Comparison of ENCODE assay signal across 9 cellular contexts in genomic region chr12:65123435-65124063, GRCh38. TPM values are rescaled to one million over a fixed set of nuclear protein-coding genes. Genes with fewer than 3 reads are reported as not detected.
A peak's percentile ranks its signal among the peaks of the same experiment; 100 is the strongest.
DNase-seq lines count a peak whose midpoint lies in the region; ATAC-seq, FAIRE-seq and TF ChIP-seq lines count a peak whose summit lies in the region.
"Had no signal": no experiment of that assay in that cellular context is flagged by ENCODE, and none has a peak within 500 bp of the region (broad histone marks: within the 10 kb centered on the region; RNA-seq: fewer than 3 reads in every experiment).

No MANE protein-coding gene starts in this region.

- H3K9me3 Mint-ChIP-seq in stimulated activated memory B cell treated with anti-CD40 and anti-IgM and Interleukin-4, amounts not matched to agents 10 μg/mL and 1 μg/mL and 100 μg/mL, for 72 hours: no peaks in the 10 kb centered on the region
- H3K9me3 Mint-ChIP-seq: central memory CD8-positive, alpha-beta T cell had no signal

- H3K4me3 Mint-ChIP-seq in stimulated activated memory B cell treated with anti-CD40 and anti-IgM and Interleukin-4, amounts not matched to agents 10 μg/mL and 1 μg/mL and 100 μg/mL, for 72 hours: no peak overlapping the region
- H3K4me3 Mint-ChIP-seq: central memory CD8-positive, alpha-beta T cell had no signal

- H3K9me3 ChIP-seq in WERI-Rb-1 (ENCODE audit: severe bottlenecking): no peaks in the 10 kb centered on the region
- H3K9me3 ChIP-seq in kidney (ENCODE audit: control insufficient read depth in 1 of 2, low read length in 2 of 2): no peaks in the 10 kb centered on the region

- H3K36me3 ChIP-seq in WERI-Rb-1 (no peaks in the 10 kb centered on the region), kidney (ENCODE audit: control insufficient read depth in 1 of 2, insufficient read depth in 2 of 2, low read length in 2 of 2) (no peaks in the 10 kb centered on the region)

- peak; percentile 27 for DNase-seq in A172 (ENCODE audit: low spot score)
- DNase-seq in GF-D8 (lab: John Stamatoyannopoulos, UW): peak; percentile 50
- DNase-seq in NCI-H2029 (lab: John Stamatoyannopoulos, UW): peak; percentile 50
- no peak for DNase-seq in WERI-Rb-1
- DNase-seq in kidney: no peak
- no peak for DNase-seq in sciatic nerve (ENCODE audit: low spot score)

- peaks cover 24% of the 10 kb centered on the region for H3K27me3 Mint-ChIP-seq in stimulated activated memory B cell treated with anti-CD40 and anti-IgM and Interleukin-4, amounts not matched to agents 10 μg/mL and 1 μg/mL and 100 μg/mL, for 72 hours

- H3K36me3 Mint-ChIP-seq in stimulated activated memory B cell treated with anti-CD40 and anti-IgM and Interleukin-4, amounts not matched to agents 10 μg/mL and 1 μg/mL and 100 μg/mL, for 72 hours: no peaks in the 10 kb centered on the region

- H3K27ac ChIP-seq in WERI-Rb-1 (no peak overlapping the region), kidney (ENCODE audit: low read depth in 2 of 2, low read length in 2 of 2) (no peak overlapping the region)

- H3K27me3 ChIP-seq in WERI-Rb-1 (ENCODE audit: insufficient read depth, low read depth, severe bottlenecking): peaks cover 22% of the 10 kb centered on the region

- H3K9ac ChIP-seq in kidney (ENCODE audit: low read length in 2 of 2): no peak overlapping the region

- FAIRE-seq in kidney (lab: Jason Lieb, UNC): peak; percentile 64

- H3K27ac Mint-ChIP-seq in stimulated activated memory B cell treated with anti-CD40 and anti-IgM and Interleukin-4, amounts not matched to agents 10 μg/mL and 1 μg/mL and 100 μg/mL, for 72 hours: no peak overlapping the region

- intact Hi-C loops in kidney (cut with DNase I) (no loop called here), sciatic nerve (cut with DNase I) (no loop called here)

- peak; percentile 41; the same call in 1 of the 2 replicates for TF ChIP-seq CTCF in WERI-Rb-1 (IDR thresholded peaks at IDR 0.05; ENCODE audit: low read depth, low read length)
- TF ChIP-seq CTCF in kidney (IDR thresholded peaks at IDR 0.05; ENCODE audit: borderline replicate concordance, extremely low read depth, insufficient read depth): no peak

- H3K4me1 Mint-ChIP-seq in stimulated activated memory B cell treated with anti-CD40 and anti-IgM and Interleukin-4, amounts not matched to agents 10 μg/mL and 1 μg/mL and 100 μg/mL, for 72 hours: peaks cover 14% of the 10 kb centered on the region

- H3K4me3 ChIP-seq in WERI-Rb-1 (ENCODE audit: low read depth, low read length): no peak overlapping the region
- no peak overlapping the region for H3K4me3 ChIP-seq in kidney (ENCODE audit: low read length in 2 of 2)

- no peak for ATAC-seq in sciatic nerve
- no peak for ATAC-seq in HG03571 (IDR thresholded peaks at IDR 0.05; ENCODE audit: unreplicated experiment)
- ATAC-seq in stimulated activated memory B cell treated with anti-CD40 and anti-IgM and Interleukin-4, amounts not matched to agents 10 μg/mL and 1 μg/mL and 100 μg/mL, for 72 hours: no peak

- no peaks in the 10 kb centered on the region for H3K4me1 ChIP-seq in kidney (ENCODE audit: control insufficient read depth in 1 of 2, insufficient read depth in 1 of 2, low read depth in 1 of 2, low read length in 2 of 2)

RNA-seq across cellular contexts. Expression of gene WIF1, which starts 2.4 kb away (rescaled TPM):
- not detected in 2 replicates for total RNA-seq in A172 (2014; rRNA removed; shearing (Covaris generic))
- not detected for total RNA-seq in kidney
- not detected for polyA plus RNA-seq in kidney (ENCODE audit: insufficient read depth, low read depth, low replicate concordance)
- 0.76 TPM for total RNA-seq in sciatic nerve

RNA-seq across cellular contexts. Expression of gene LEMD3, which starts 45.8 kb away (rescaled TPM):
- 17.8 and 18.3 TPM in 2 replicates for total RNA-seq in A172 (2014; rRNA removed; shearing (Covaris generic))
- total RNA-seq in kidney: 31.8 TPM
- polyA plus RNA-seq in kidney (ENCODE audit: insufficient read depth, low read depth, low replicate concordance): 7.5 TPM
- 33.7 TPM for total RNA-seq in sciatic nerve

Comparison
In these comparisons a context has a peak if more than half of its experiments do, and no peak if none do; other contexts are left out.
1. DNase-seq: peak in A172 (single experiment), GF-D8 (single experiment) and NCI-H2029 (single experiment); none in WERI-Rb-1 (single experiment), kidney (single experiment) and sciatic nerve (single experiment).